1 cellular context compared by ENCODE assay signal in the genomic region with DNA sequence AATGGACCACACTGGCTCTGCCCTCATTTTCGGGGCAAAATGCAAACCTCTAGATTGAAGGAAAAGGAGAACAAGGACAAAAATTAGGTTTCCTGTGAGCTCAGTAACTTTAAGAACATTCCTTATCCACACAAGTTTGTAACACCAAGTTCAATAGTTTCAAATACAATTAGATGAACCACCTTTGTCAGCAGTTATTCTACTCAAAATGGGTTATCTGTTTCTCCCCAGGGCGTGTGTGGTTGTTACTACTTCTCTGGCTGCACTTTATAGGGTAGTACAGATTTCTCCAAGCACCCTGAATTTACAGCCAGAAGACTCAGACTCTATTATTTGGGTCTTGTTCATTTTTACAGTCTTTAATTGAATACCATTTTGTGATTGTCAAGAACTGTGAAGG.
TF ChIP-seq lines count a peak whose summit lies in the region.

No MANE protein-coding gene starts in this region.

TF ChIP-seq in HepG2, 621 proteins besides CTCF, POLR2A, EP300 and RAD21:
- peak; percentile 6 to 50; a peak in 1 of 4 replicates for TF ChIP-seq MAFK (conservative IDR thresholded peaks at IDR 0.05 in 1 of 2, IDR thresholded peaks at IDR 0.05 in 1 of 2; ENCODE audit: low read length in 2 of 2)
- TF ChIP-seq RARA (CRISPR knock-in tag; IDR thresholded peaks at IDR 0.05) = no peak
- TF ChIP-seq, protein P1, sequence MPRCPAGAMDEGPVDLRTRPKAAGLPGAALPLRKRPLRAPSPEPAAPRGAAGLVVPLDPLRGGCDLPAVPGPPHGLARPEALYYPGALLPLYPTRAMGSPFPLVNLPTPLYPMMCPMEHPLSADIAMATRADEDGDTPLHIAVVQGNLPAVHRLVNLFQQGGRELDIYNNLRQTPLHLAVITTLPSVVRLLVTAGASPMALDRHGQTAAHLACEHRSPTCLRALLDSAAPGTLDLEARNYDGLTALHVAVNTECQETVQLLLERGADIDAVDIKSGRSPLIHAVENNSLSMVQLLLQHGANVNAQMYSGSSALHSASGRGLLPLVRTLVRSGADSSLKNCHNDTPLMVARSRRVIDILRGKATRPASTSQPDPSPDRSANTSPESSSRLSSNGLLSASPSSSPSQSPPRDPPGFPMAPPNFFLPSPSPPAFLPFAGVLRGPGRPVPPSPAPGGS (CRISPR knock-in tag; IDR thresholded peaks at IDR 0.05) = no peak
- no peak for TF ChIP-seq ATF7-NPFF (CRISPR knock-in tag; IDR thresholded peaks at IDR 0.05; ENCODE audit: low read depth)
- no peak for TF ChIP-seq ZNF678 (CRISPR knock-in tag; IDR thresholded peaks at IDR 0.05)
- TF ChIP-seq, protein P2, sequence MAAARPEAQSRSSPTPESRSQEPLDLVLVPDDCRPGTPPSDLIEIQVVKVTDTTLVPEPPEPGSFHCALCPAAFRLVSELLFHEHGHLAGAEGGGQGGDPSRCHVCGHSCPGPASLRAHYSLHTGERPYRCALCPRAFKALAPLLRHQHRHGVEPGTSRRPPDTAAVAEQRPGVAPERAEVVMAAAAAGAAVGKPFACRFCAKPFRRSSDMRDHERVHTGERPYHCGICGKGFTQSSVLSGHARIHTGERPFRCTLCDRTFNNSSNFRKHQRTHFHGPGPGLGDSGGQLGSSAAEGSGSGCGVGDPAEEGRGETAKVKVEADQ (CRISPR knock-in tag; IDR thresholded peaks at IDR 0.05; ENCODE audit: borderline replicate concordance) = 0 out of 2 replicates have a peak, but pooled peaks have one; percentile 11
- TF ChIP-seq MTA1 (CRISPR knock-in tag; IDR thresholded peaks at IDR 0.05; ENCODE audit: borderline replicate concordance) = no peak
- TF ChIP-seq, protein P3, sequence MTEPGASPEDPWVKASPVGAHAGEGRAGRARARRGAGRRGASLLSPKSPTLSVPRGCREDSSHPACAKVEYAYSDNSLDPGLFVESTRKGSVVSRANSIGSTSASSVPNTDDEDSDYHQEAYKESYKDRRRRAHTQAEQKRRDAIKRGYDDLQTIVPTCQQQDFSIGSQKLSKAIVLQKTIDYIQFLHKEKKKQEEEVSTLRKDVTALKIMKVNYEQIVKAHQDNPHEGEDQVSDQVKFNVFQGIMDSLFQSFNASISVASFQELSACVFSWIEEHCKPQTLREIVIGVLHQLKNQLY (CRISPR knock-in tag; IDR thresholded peaks at IDR 0.05) = no peak
- TF ChIP-seq NONO (IDR thresholded peaks at IDR 0.05) = no peak
- 0 out of 2 replicates have a peak, but pooled peaks have one; percentile 44 for TF ChIP-seq NONO (CRISPR knock-in tag; conservative IDR thresholded peaks at IDR 0.05)
- TF ChIP-seq, protein P4, sequence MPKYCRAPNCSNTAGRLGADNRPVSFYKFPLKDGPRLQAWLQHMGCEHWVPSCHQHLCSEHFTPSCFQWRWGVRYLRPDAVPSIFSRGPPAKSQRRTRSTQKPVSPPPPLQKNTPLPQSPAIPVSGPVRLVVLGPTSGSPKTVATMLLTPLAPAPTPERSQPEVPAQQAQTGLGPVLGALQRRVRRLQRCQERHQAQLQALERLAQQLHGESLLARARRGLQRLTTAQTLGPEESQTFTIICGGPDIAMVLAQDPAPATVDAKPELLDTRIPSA (CRISPR knock-in tag; IDR thresholded peaks at IDR 0.05; ENCODE audit: borderline replicate concordance) = no peak
- peak; percentile 28; the same call in 1 of the 2 replicates for TF ChIP-seq MAFF (IDR thresholded peaks at IDR 0.05; ENCODE audit: low read depth, low read length)
- no peak for TF ChIP-seq ZSCAN30 (CRISPR knock-in tag; IDR thresholded peaks at IDR 0.05)
- no peak for TF ChIP-seq PTBP1 (IDR thresholded peaks at IDR 0.05; ENCODE audit: low read depth, low read length, poor library complexity, severe bottlenecking)
